Comparison of ENCODE assay signal across 10 cellular contexts in genomic region chr17:74924250-74924948, GRCh38. TPM values are rescaled to one million over a fixed set of nuclear protein-coding genes. Genes with fewer than 3 reads are reported as not detected.
DNase-seq lines count a peak whose midpoint lies in the region; ATAC-seq and TF ChIP-seq lines count a peak whose summit lies in the region.
"Had no signal": no experiment of that assay in that cellular context is flagged by ENCODE, and none has a peak within 500 bp of the region (broad histone marks: within the 10 kb centered on the region; RNA-seq: fewer than 3 reads in every experiment).

Gene OTOP2, plus strand, starts transcription at chr17:74924273. Its CDS starts 360 bp downstream, at chr17:74924633.

- H3K9me3 ChIP-seq in colonic mucosa: no peaks in the 10 kb centered on the region
- H3K9me3 ChIP-seq in mesodermal cell (ENCODE audit: control insufficient read depth, low read length): no peaks in the 10 kb centered on the region

- H3K27me3 ChIP-seq in ACC112 (ENCODE audit: insufficient read depth, low read length) (peaks cover 93% of the 10 kb centered on the region), KMS-11 (ENCODE audit: insufficient read depth, low read depth) (peaks cover 70% of the 10 kb centered on the region), colonic mucosa (peaks cover 63% of the 10 kb centered on the region)

- no peaks in the 10 kb centered on the region for H4K20me1 ChIP-seq in KMS-11 (ENCODE audit: insufficient read depth)

- no peak for TF ChIP-seq CTCF in KMS-11 (conservative IDR thresholded peaks at IDR 0.05; ENCODE audit: low read depth, low read length)
- TF ChIP-seq CTCF in colonic mucosa (IDR thresholded peaks at IDR 0.05): no peak

- H3K4me1 ChIP-seq in ACC112 (ENCODE audit: control insufficient read depth, insufficient read depth, low read length, unreplicated experiment) (no peaks in the 10 kb centered on the region), KMS-11 (ENCODE audit: low read depth, poor library complexity, severe bottlenecking) (no peaks in the 10 kb centered on the region), colonic mucosa (peaks cover 12% of the 10 kb centered on the region), mesodermal cell (ENCODE audit: control insufficient read depth, insufficient read depth, low read length, poor library complexity, severe bottlenecking) (no peaks in the 10 kb centered on the region)

- 6 to 11% methylated on average over 37 to 43 of the region's 54 CpGs for WGBS in mesodermal cell (ENCODE audit: insufficient coverage in 2 of 2), 2 experiments

- peak within 1 kb of the TSS; percentile 54; the same call in 1 of the 2 replicates for H3K4me2 ChIP-seq in KMS-11

- H3K27ac ChIP-seq in ACC112 (ENCODE audit: low read depth, low read length) (no peak within 1 kb of the TSS), KMS-11 (no peak within 1 kb of the TSS), colonic mucosa (no peak within 1 kb of the TSS), mesodermal cell (ENCODE audit: low read depth, low read length, severe bottlenecking) (no peak within 1 kb of the TSS)

- DNase-seq in colonic mucosa (no peak), inferior parietal cortex (ENCODE audit: extremely low spot score) (no peak), activated gamma-delta T cell treated with Interleukin-2 at 50 U/mL for 16 hours (no peak)

- no peaks in the 10 kb centered on the region for H3K36me3 ChIP-seq in ACC112 (ENCODE audit: insufficient read depth, low read length)
- H3K36me3 ChIP-seq in KMS-11 (ENCODE audit: insufficient read depth): no peaks in the 10 kb centered on the region
- no peaks in the 10 kb centered on the region for H3K36me3 ChIP-seq in colonic mucosa
- no peaks in the 10 kb centered on the region for H3K36me3 ChIP-seq in mesodermal cell (ENCODE audit: control insufficient read depth, insufficient read depth, low read length)

- no peak for ATAC-seq in GM19023 (IDR thresholded peaks at IDR 0.05; ENCODE audit: unreplicated experiment)
- no peak for ATAC-seq in HG02870 (IDR thresholded peaks at IDR 0.05; ENCODE audit: unreplicated experiment)

- H3K79me2 ChIP-seq in ACC112 (ENCODE audit: control insufficient read depth, insufficient read depth, low read length, unreplicated experiment) (no peaks in the 10 kb centered on the region), KMS-11 (ENCODE audit: insufficient read depth, low read depth) (no peaks in the 10 kb centered on the region)

- H3K4me3 ChIP-seq in ACC112 (ENCODE audit: low read depth, low read length) (peak within 1 kb of the TSS; percentile 67), KMS-11 (IDR thresholded peaks at IDR 0.05; ENCODE audit: insufficient read depth, low read depth, low read length) (no peak within 1 kb of the TSS), colonic mucosa (peak within 1 kb of the TSS; percentile 20), mesodermal cell (ENCODE audit: extremely low read depth, insufficient read depth, low read length, poor library complexity, severe bottlenecking) (peak within 1 kb of the TSS; percentile 29)

- H2AFZ ChIP-seq in ACC112 (ENCODE audit: low read length, unreplicated experiment) (no peak within 1 kb of the TSS), KMS-11 (ENCODE audit: low read depth) (peak within 1 kb of the TSS; percentile 61)

- intact Hi-C loops in colonic mucosa (cut with DNase I): loop anchor here (2.0 kb wide), 1 partner anchor 30 kb away; no protein-coding TSS in a partner anchor

- no peak within 1 kb of the TSS for H3K9ac ChIP-seq in KMS-11
- H3K9ac ChIP-seq in colonic mucosa (ENCODE audit: low read depth in 2 of 2, low read length in 2 of 2): no peak within 1 kb of the TSS

RNA-seq across cellular contexts. Expression of gene OTOP2, which starts in this region (rescaled TPM):
- 10 to 100 TPM in 1 of 2 donors, 1 to 10 TPM in 1; 5.7 to 18.4 TPM for total RNA-seq in colonic mucosa
- not detected for polyA plus RNA-seq in mesodermal cell (2013, experiment 1 of 2)
- not detected for polyA plus RNA-seq in mesodermal cell (2013, experiment 2 of 2)
- total RNA-seq: aorta, LHCN-M2 had no signal
